8 cellular contexts compared by ENCODE assay signal in the genomic region with DNA sequence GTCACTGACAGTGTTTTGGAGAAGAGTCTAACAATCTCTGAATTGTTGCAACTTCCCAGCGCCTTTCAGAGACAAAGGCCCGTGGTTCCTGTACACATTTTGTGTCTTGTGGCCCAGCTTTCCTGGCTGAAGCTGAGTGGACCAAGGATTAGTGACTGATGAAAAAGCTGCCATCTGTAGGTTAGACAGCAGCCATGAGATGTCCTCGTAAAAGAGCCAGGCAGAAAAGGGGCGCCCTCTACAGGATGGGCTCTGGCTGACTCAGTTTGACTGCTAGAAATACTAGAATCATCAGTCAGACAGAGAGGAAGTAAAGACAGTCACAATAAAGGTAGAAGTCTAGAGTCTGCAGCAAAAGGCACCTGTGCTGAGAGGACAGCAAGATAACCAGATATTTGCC.
DNase-seq lines count a peak whose midpoint lies in the region; ATAC-seq lines count a peak whose summit lies in the region.

No MANE protein-coding gene starts in this region.

- DNase-seq in activated CD4-positive, alpha-beta T cell treated with anti-CD3 and anti-CD28 coated beads for 24 hours (ENCODE audit: low read depth in 2 of 2): peak; percentile 20 to 46
- DNase-seq in activated CD4-positive, alpha-beta T cell treated with anti-CD3 and anti-CD28 coated beads for 1 hour: no peak
- DNase-seq in NOMO-1 (lab: John Stamatoyannopoulos, UW; ENCODE audit: unreplicated experiment in 2 of 2) (peak; percentile 24 to 67), activated T-cell treated with anti-CD3 and anti-CD28 coated beads for 1 hour (ENCODE audit: low read depth) (peak; percentile 13), glomerular visceral epithelial cell (ENCODE audit: extremely low spot score) (peak; percentile 27), GM03348 (ENCODE audit: low spot score) (no peak)
- DNase-seq in stimulated activated CD4-positive, alpha-beta T cell treated with anti-CD3 and anti-CD28 coated beads, Interleukin-15, amount 100 ng/mL, for 24 hours: peak; percentile 71

- ATAC-seq in GM18867 (IDR thresholded peaks at IDR 0.05; ENCODE audit: unreplicated experiment): no peak

Comparison
In these comparisons a context has a peak if more than half of its experiments do, and no peak if none do; other contexts are left out.
1. DNase-seq: peak in activated CD4-positive, alpha-beta T cell treated with anti-CD3 and anti-CD28 coated beads for 24 hours (2 of 2), NOMO-1 (2 of 2), activated T-cell treated with anti-CD3 and anti-CD28 coated beads for 1 hour (single experiment), glomerular visceral epithelial cell (single experiment) and stimulated activated CD4-positive, alpha-beta T cell treated with anti-CD3 and anti-CD28 coated beads, Interleukin-15, amount 100 ng/mL, for 24 hours (single experiment); none in activated CD4-positive, alpha-beta T cell treated with anti-CD3 and anti-CD28 coated beads for 1 hour (single experiment) and GM03348 (single experiment).